11 cellular contexts compared by ENCODE assay signal in genomic region chr1:10388387-10388715, GRCh38. TPM values are rescaled to one million over a fixed set of nuclear protein-coding genes. Genes with fewer than 3 reads are reported as not detected.
DNase-seq lines count a peak whose midpoint lies in the region; ATAC-seq and TF ChIP-seq lines count a peak whose summit lies in the region.
"Had no signal": no experiment of that assay in that cellular context is flagged by ENCODE, and none has a peak within 500 bp of the region (broad histone marks: within the 10 kb centered on the region; RNA-seq: fewer than 3 reads in every experiment).

No MANE protein-coding gene starts in this region.

- no peak for DNase-seq in adipocyte (ENCODE audit: low read depth)
- DNase-seq in left colon, result no peak
- DNase-seq in smooth muscle cell (lab: John Stamatoyannopoulos, UW; ENCODE audit: unreplicated experiment), result no peak
- no peak for DNase-seq in activated CD4-positive, alpha-beta T cell treated with anti-CD3 and anti-CD28 coated beads for 48 hours
- no peak for DNase-seq in GF-D8 (lab: John Stamatoyannopoulos, UW)
- DNase-seq in NCI-H146 treated with DMSO at 0.1 percent for 48 hours (lab: John Stamatoyannopoulos, UW; ENCODE audit: unreplicated experiment), result no peak
- DNase-seq: NCI-H446; stimulated activated naive CD8-positive, alpha-beta T cell treated with anti-CD3 and anti-CD28 coated beads, Interleukin-15, Interleukin-2, amounts not matched to agents 100 U/mL and 50 U/mL, for 24 hours; SW 1271 had no signal

- H3K9ac ChIP-seq in adipocyte (ENCODE audit: low read length) (peak overlapping the region; percentile 81), smooth muscle cell (ENCODE audit: low read depth) (no peak overlapping the region)

- H3K4me2 ChIP-seq in smooth muscle cell, result peak overlapping the region; percentile 78

- no peak overlapping the region for H2AFZ ChIP-seq in smooth muscle cell (ENCODE audit: low read depth)

- no peaks in the 10 kb centered on the region for H3K4me1 ChIP-seq in HEK293 (ENCODE audit: control insufficient read depth, insufficient read depth, low read length)
- peaks cover 38% of the 10 kb centered on the region for H3K4me1 ChIP-seq in adipocyte (ENCODE audit: control insufficient read depth, insufficient read depth, low read length)
- peaks cover 13% of the 10 kb centered on the region for H3K4me1 ChIP-seq in smooth muscle cell (ENCODE audit: low read depth)

- H4K20me1 ChIP-seq in smooth muscle cell (ENCODE audit: low read depth), result no peaks in the 10 kb centered on the region

- H3F3A ChIP-seq in smooth muscle cell (ENCODE audit: low read depth), result peaks cover 12% of the 10 kb centered on the region

- no peaks in the 10 kb centered on the region for H3K79me2 ChIP-seq in smooth muscle cell (ENCODE audit: low read depth)

- peaks cover 0 to 5% of the 10 kb centered on the region in 2 experiments; a peak in 2 of 3 replicates for H3K36me3 ChIP-seq in HEK293 (ENCODE audit: control insufficient read depth in 2 of 2, insufficient read depth in 1 of 2, low read length in 2 of 2)
- H3K36me3 ChIP-seq in adipocyte (ENCODE audit: control insufficient read depth, insufficient read depth, low read length, severe bottlenecking), result peaks cover 6% of the 10 kb centered on the region
- H3K36me3 ChIP-seq in smooth muscle cell (ENCODE audit: low read depth), result no peaks in the 10 kb centered on the region

- intact Hi-C loops in left colon (cut with DNase I, micrococcal nuclease), result no loop called here

- WGBS in smooth muscle cell (ENCODE audit: low lambda C conversion rate), result 92% methylated on average over 3 of the region's 3 CpGs

- TF ChIP-seq CTCF in HEK293 (tag by site-specific recombination; IDR thresholded peaks at IDR 0.05), result no peak
- TF ChIP-seq CTCF in smooth muscle cell (IDR thresholded peaks at IDR 0.05; ENCODE audit: borderline replicate concordance, insufficient read depth, poor library complexity, severe bottlenecking), result no peak

- POLR2A ChIA-PET in HEK293 (lab: Yijun Ruan, JAX), result interaction anchor here (1.9 kb wide), 1 partner anchor 11 kb away, joined by 7 read pairs; the partner anchor contains the start of gene PGD

- H3K9me3 ChIP-seq in HEK293 (ENCODE audit: control insufficient read depth, insufficient read depth, low read depth, low read length), result no peaks in the 10 kb centered on the region
- H3K9me3 ChIP-seq in adipocyte (ENCODE audit: control insufficient read depth, low read length), result no peaks in the 10 kb centered on the region
- H3K9me3 ChIP-seq in smooth muscle cell (replicated peaks; ENCODE audit: low read depth), result no peaks in the 10 kb centered on the region

- H3K27ac ChIP-seq in HEK293 (ENCODE audit: extremely low read depth, low read depth, low read length) (no peak overlapping the region), smooth muscle cell (ENCODE audit: low read depth) (peak overlapping the region; percentile 21)

- CTCF ChIA-PET in HEK293 (lab: Yijun Ruan, JAX), result interaction anchor here (0.6 to 1.3 kb wide), 2 partner anchors 11 to 15 kb away, joined by 3 to 8 read pairs; no protein-coding TSS in a partner anchor

- ATAC-seq in left colon, result peak; percentile 89
- ATAC-seq in GM18907 (IDR thresholded peaks at IDR 0.05; ENCODE audit: unreplicated experiment), result no peak
- ATAC-seq: stimulated activated naive CD8-positive, alpha-beta T cell treated with anti-CD3 and anti-CD28 coated beads, Interleukin-15, Interleukin-2, amounts not matched to agents 100 U/mL and 50 U/mL, for 24 hours had no signal

- no peaks in the 10 kb centered on the region for H3K27me3 ChIP-seq in adipocyte (replicated peaks; ENCODE audit: control insufficient read depth, insufficient read depth, low read length)
- H3K27me3 ChIP-seq in smooth muscle cell (ENCODE audit: low read depth), result no peaks in the 10 kb centered on the region

- H3K4me3 ChIP-seq in HEK293 (ENCODE audit: low read depth, low read length) (no peak overlapping the region), adipocyte (ENCODE audit: low read length) (peak overlapping the region; percentile 74), smooth muscle cell (no peak overlapping the region)

TF ChIP-seq in HEK293, 187 proteins besides CTCF, POLR2A, EP300 and RAD21:
- no peak for TF ChIP-seq ZNF792 (tag by site-specific recombination; IDR thresholded peaks at IDR 0.05)
- TF ChIP-seq ZBTB17 (tag by site-specific recombination; IDR thresholded peaks at IDR 0.05), result 0 out of 2 replicates have a peak, but pooled peaks have one; percentile 2
- no peak for TF ChIP-seq ZNF155 (tag by site-specific recombination; IDR thresholded peaks at IDR 0.05)
- TF ChIP-seq ZSCAN18 (tag by site-specific recombination; IDR thresholded peaks at IDR 0.05), result no peak

RNA-seq across cellular contexts. Expression of gene PGD, which starts 10.5 kb away (rescaled TPM):
- total RNA-seq in left colon (100 to 1,000 TPM in 1 of 2 donors, 10 to 100 TPM in 1; 68.0 to 105 TPM), smooth muscle cell (64.7 and 86.1 TPM in 2 replicates)
- 117 and 118 TPM in 2 replicates for polyA plus RNA-seq in smooth muscle cell

RNA-seq across cellular contexts. Expression of gene CENPS, which starts 41.9 kb away (rescaled TPM):
- 10 to 100 TPM; 11.8 to 11.9 TPM for total RNA-seq in left colon
- 7.6 and 102 TPM in 2 replicates for total RNA-seq in smooth muscle cell
- 15.3 and 16.3 TPM in 2 replicates for polyA plus RNA-seq in smooth muscle cell
